ENCODE assay signal across 22 cellular contexts in the genomic region with DNA sequence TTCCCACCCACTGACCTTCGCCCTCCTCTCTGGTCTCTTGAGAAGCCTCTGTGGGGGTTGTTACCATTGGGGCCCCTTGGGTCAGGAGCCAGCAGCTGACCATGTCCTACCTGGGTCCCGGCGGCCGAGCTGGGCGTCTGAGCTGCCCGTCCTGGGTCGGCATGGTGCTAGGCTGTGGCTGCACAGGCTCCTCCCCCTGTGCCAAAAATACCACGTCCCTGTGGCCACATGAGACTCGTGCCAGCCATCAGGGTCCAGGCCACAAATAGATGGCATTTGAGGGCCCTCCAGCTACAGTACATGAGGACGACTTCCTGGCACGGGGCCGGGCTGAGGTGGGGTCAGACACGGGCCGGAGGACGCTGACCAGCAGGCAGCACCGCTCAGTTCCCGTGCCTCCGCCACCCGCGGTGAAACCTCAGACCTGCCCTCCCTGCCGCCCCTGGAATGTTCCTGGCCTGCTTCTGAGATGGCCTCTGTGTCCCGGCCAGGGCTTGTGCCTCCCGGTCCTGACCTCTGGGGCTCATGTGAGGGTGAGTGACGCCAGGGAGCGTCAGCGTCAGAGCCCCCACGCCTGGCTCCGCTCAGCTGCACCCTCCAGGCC. TPM values are rescaled to one million over a fixed set of nuclear protein-coding genes. Genes with fewer than 3 reads are reported as not detected.
A peak's percentile ranks its signal among the peaks of the same experiment; 100 is the strongest.
DNase-seq lines count a peak whose midpoint lies in the region; ATAC-seq, FAIRE-seq and TF ChIP-seq lines count a peak whose summit lies in the region.
"Had no signal": no experiment of that assay in that cellular context is flagged by ENCODE, and none has a peak within 500 bp of the region (broad histone marks: within the 10 kb centered on the region; RNA-seq: fewer than 3 reads in every experiment).

A gene with protein sequence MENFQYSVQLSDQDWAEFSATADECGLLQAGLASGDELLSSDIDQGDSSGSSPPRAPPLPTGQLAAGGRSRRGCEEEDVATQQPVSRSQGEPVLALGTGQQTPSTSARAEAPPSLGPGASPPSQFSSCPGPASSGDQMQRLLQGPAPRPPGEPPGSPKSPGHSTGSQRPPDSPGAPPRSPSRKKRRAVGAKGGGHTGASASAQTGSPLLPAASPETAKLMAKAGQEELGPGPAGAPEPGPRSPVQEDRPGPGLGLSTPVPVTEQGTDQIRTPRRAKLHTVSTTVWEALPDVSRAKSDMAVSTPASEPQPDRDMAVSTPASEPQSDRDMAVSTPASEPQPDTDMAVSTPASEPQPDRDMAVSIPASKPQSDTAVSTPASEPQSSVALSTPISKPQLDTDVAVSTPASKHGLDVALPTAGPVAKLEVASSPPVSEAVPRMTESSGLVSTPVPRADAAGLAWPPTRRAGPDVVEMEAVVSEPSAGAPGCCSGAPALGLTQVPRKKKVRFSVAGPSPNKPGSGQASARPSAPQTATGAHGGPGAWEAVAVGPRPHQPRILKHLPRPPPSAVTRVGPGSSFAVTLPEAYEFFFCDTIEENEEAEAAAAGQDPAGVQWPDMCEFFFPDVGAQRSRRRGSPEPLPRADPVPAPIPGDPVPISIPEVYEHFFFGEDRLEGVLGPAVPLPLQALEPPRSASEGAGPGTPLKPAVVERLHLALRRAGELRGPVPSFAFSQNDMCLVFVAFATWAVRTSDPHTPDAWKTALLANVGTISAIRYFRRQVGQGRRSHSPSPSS (minus strand): TSS at position 139 of the 604 bp plus-strand sequence. CDS start 1,064 bp downstream, outside the sequence.

- DNase-seq in H1 (ENCODE audit: low read depth in 1 of 2, low spot score in 2 of 2): no peak
- peak; percentile 91 for DNase-seq in left ventricle myocardium superior
- no peak for DNase-seq in progenitor cell of endocrine pancreas (ENCODE audit: low spot score, unreplicated experiment)
- no peak for DNase-seq in activated naive CD4-positive, alpha-beta T cell treated with anti-CD3 and anti-CD28 coated beads, Interleukin-2, amount 10 ng/mL, durations not matched to agents 7 days and 5 days
- no peak for DNase-seq in spleen
- no peak for DNase-seq in HK-2 (ENCODE audit: unreplicated experiment)
- DNase-seq: CD4-positive, CD25-positive, alpha-beta regulatory T cell; DMS79 treated with DMSO at 0.1 percent for 48 hours; GM23248; MG63; NCI-H1105; NCI-H1694 treated with DMSO at 0.1 percent for 48 hours; NCI-H510A; Peyer's patch; SJCRH30 had no signal

- no peaks in the 10 kb centered on the region for H3K79me1 ChIP-seq in H1 (ENCODE audit: low read depth, low read length)

- H2BK12ac ChIP-seq in H1 (ENCODE audit: low read depth, low read length): 0 out of 2 replicates have a peak within 1 kb of the TSS, but pooled peaks have one; percentile 17

- WGBS in H1 (ENCODE audit: extremely low coverage in 1 of 2, insufficient coverage in 1 of 2, insufficient read length in 1 of 2, insufficient replicate concordance in 2 of 2, low coverage in 1 of 2, low lambda C conversion rate in 2 of 2, missing lambda C conversion rate in 1 of 2), 2 experiments: 85% methylated on average over 28 of the region's 28 CpGs; no CpG with 5 or more reads in 1 of the 2 experiments
- 64 to 73% (median 66%) methylated on average over 19 to 28 of the region's 28 CpGs for WGBS in spleen, 5 donors

- H3K23ac ChIP-seq in H1 (ENCODE audit: insufficient read length): no peak within 1 kb of the TSS

- no peak within 1 kb of the TSS for H3K27ac ChIP-seq in BLaER1 treated with 17β-estradiol and CSF1 and Interleukin-3, amounts not matched to agents 10 nM and 100 nM
- H3K27ac ChIP-seq in H1 (ENCODE audit: low read depth, low read length): no peak within 1 kb of the TSS
- H3K27ac ChIP-seq in spleen: no peak within 1 kb of the TSS
- H3K27ac ChIP-seq: GM23248, Peyer's patch, SJCRH30 had no signal

- no peak for TF ChIP-seq EP300 in H1 (IDR thresholded peaks at IDR 0.05; ENCODE audit: borderline replicate concordance in 1 of 2, low read depth in 2 of 2, low read length in 2 of 2)

- no peak within 1 kb of the TSS for H3K18ac ChIP-seq in H1 (ENCODE audit: extremely low read depth, low read length)

- no peak within 1 kb of the TSS for H3K14ac ChIP-seq in H1 (ENCODE audit: insufficient read length)

- peaks cover 0 to 14% (median 11%) of the 10 kb centered on the region in 10 experiments; a peak in 12 of 20 replicates for H3K4me1 ChIP-seq in BLaER1 treated with 17β-estradiol and CSF1 and Interleukin-3, amounts not matched to agents 10 nM and 100 nM
- no peaks in the 10 kb centered on the region; a peak in 1 of 7 replicates for H3K4me1 ChIP-seq in H1 (replicated peaks in 1 of 4; ENCODE audit: control insufficient read depth in 3 of 4, insufficient read depth in 4 of 4, low read length in 3 of 4)
- peaks cover 0 to 9% (median 4%) of the 10 kb centered on the region in 6 donors for H3K4me1 ChIP-seq in spleen
- H3K4me1 ChIP-seq: SJCRH30 had no signal

- no peak within 1 kb of the TSS for H2BK5ac ChIP-seq in H1 (ENCODE audit: low read depth, low read length)

- no peak for TF ChIP-seq POLR2A in H1 (IDR thresholded peaks at IDR 0.05; ENCODE audit: control extremely low read depth in 1 of 2, low read depth in 2 of 2, low read length in 2 of 2)
- no peak for TF ChIP-seq POLR2A in spleen (IDR thresholded peaks at IDR 0.05)

- H4K8ac ChIP-seq in H1 (ENCODE audit: extremely low read depth, insufficient read depth, low read length): peak within 1 kb of the TSS; percentile 51

- no peak within 1 kb of the TSS for H3K4me3 Mint-ChIP-seq in progenitor cell of endocrine pancreas (ENCODE audit: low read depth)
- no peak within 1 kb of the TSS for H3K4me3 Mint-ChIP-seq in activated naive CD4-positive, alpha-beta T cell treated with anti-CD3 and anti-CD28 coated beads, Interleukin-2, amount 10 ng/mL, durations not matched to agents 7 days and 5 days
- H3K4me3 Mint-ChIP-seq: CD4-positive, CD25-positive, alpha-beta regulatory T cell had no signal

- H3K9me3 ChIP-seq in BLaER1 treated with 17β-estradiol and CSF1 and Interleukin-3, amounts not matched to agents 10 nM and 100 nM (replicated peaks in 1 of 11): 0 out of 22 replicates have a peak, but pooled peaks cover 0 to 4% (median 0%) of the 10 kb centered on the region in 11 experiments
- H3K9me3 ChIP-seq in H1 (ENCODE audit: insufficient read depth in 2 of 2, low read depth in 1 of 2, low read length in 1 of 2): no peaks in the 10 kb centered on the region
- H3K9me3 ChIP-seq in spleen: no peaks in the 10 kb centered on the region
- H3K9me3 ChIP-seq: MG63, Peyer's patch had no signal

- H3K27me3 Mint-ChIP-seq in progenitor cell of endocrine pancreas: peaks cover 37% of the 10 kb centered on the region
- H3K27me3 Mint-ChIP-seq in activated naive CD4-positive, alpha-beta T cell treated with anti-CD3 and anti-CD28 coated beads, Interleukin-2, amount 10 ng/mL, durations not matched to agents 7 days and 5 days: peaks cover 46% of the 10 kb centered on the region

- FAIRE-seq in H1 (lab: Jason Lieb, UNC): no peak
- FAIRE-seq: A204.1, D721Med, G401.6, GM12892, GM19239 had no signal

- H3K4me1 Mint-ChIP-seq in progenitor cell of endocrine pancreas (ENCODE audit: low read depth): no peaks in the 10 kb centered on the region
- H3K4me1 Mint-ChIP-seq in activated naive CD4-positive, alpha-beta T cell treated with anti-CD3 and anti-CD28 coated beads, Interleukin-2, amount 10 ng/mL, durations not matched to agents 7 days and 5 days: peaks cover 3% of the 10 kb centered on the region

- H3K79me2 ChIP-seq in H1 (ENCODE audit: control insufficient read depth in 1 of 2, insufficient read depth in 2 of 2, low read length in 2 of 2): no peaks in the 10 kb centered on the region

- POLR2A ChIA-PET in H1 (lab: Charles Lee; ENCODE audit: partially characterized antibody): interaction anchor here (1.0 to 2.4 kb wide), 7 partner anchors 12 to 75 kb away, joined by 3 to 9 read pairs (median 3); no protein-coding TSS in a partner anchor

- H3K4me3 ChIP-seq in BLaER1 treated with 17β-estradiol and CSF1 and Interleukin-3, amounts not matched to agents 10 nM and 100 nM: no peak within 1 kb of the TSS
- H3K4me3 ChIP-seq in H1 (ENCODE audit: extremely low read depth in 1 of 4, insufficient read depth in 2 of 4, low read depth in 3 of 4, low read length in 4 of 4) (no peak within 1 kb of the TSS), spleen (no peak within 1 kb of the TSS)
- H3K4me3 ChIP-seq: GM23248, MG63, Peyer's patch, SJCRH30 had no signal

- peaks cover 2% of the 10 kb centered on the region for H3K36me3 Mint-ChIP-seq in progenitor cell of endocrine pancreas (ENCODE audit: insufficient read depth)
- peaks cover 3% of the 10 kb centered on the region for H3K36me3 Mint-ChIP-seq in activated naive CD4-positive, alpha-beta T cell treated with anti-CD3 and anti-CD28 coated beads, Interleukin-2, amount 10 ng/mL, durations not matched to agents 7 days and 5 days
- H3K36me3 Mint-ChIP-seq: CD4-positive, CD25-positive, alpha-beta regulatory T cell had no signal

- TF ChIP-seq RAD21 in H1 (IDR thresholded peaks at IDR 0.05 in 1 of 2, conservative IDR thresholded peaks at IDR 0.05 in 1 of 2; ENCODE audit: low read depth in 2 of 2, low read length in 2 of 2): no peak

- H3K27me3 ChIP-seq in BLaER1 treated with 17β-estradiol and CSF1 and Interleukin-3, amounts not matched to agents 10 nM and 100 nM: peaks cover 17 to 61% (median 30%) of the 10 kb centered on the region in 11 experiments
- H3K27me3 ChIP-seq in H1 (replicated peaks in 1 of 4; ENCODE audit: control insufficient read depth in 3 of 4, extremely low read depth in 1 of 4, insufficient read depth in 3 of 4, low read length in 3 of 4) (peaks cover 0 to 25% (median 15%) of the 10 kb centered on the region in 4 experiments; a peak in 5 of 7 replicates), spleen (replicated peaks in 1 of 7) (peaks cover 0 to 80% (median 19%) of the 10 kb centered on the region in 7 donors)
- H3K27me3 ChIP-seq: MG63, Peyer's patch had no signal

- no peak within 1 kb of the TSS for H3K4ac ChIP-seq in H1 (replicated peaks; ENCODE audit: insufficient read length, low read depth, low read length)

- TF ChIP-seq CTCF in H1 (IDR thresholded peaks at IDR 0.05; ENCODE audit: control extremely low read depth in 1 of 3, insufficient read depth in 1 of 3, low read depth in 1 of 3, low read length in 3 of 3) (no peak), progenitor cell of endocrine pancreas (IDR thresholded peaks at IDR 0.05; ENCODE audit: unreplicated experiment) (no peak), spleen (IDR thresholded peaks at IDR 0.05 in 8 of 11, conservative IDR thresholded peaks at IDR 0.05 in 3 of 11) (no peak)

- peak within 1 kb of the TSS; percentile 33 for H3K27ac Mint-ChIP-seq in progenitor cell of endocrine pancreas
- H3K27ac Mint-ChIP-seq in activated naive CD4-positive, alpha-beta T cell treated with anti-CD3 and anti-CD28 coated beads, Interleukin-2, amount 10 ng/mL, durations not matched to agents 7 days and 5 days: no peak within 1 kb of the TSS
- H3K27ac Mint-ChIP-seq: CD4-positive, CD25-positive, alpha-beta regulatory T cell had no signal

- H2BK120ac ChIP-seq in H1 (replicated peaks; ENCODE audit: low read depth, low read length): no peak within 1 kb of the TSS

- H3K23me2 ChIP-seq in H1 (ENCODE audit: low read depth, low read length): no peaks in the 10 kb centered on the region; the same call in 1 of the 2 replicates

- ATAC-seq in left ventricle myocardium superior (peak; percentile 74), GM21515 (IDR thresholded peaks at IDR 0.05; ENCODE audit: unreplicated experiment) (no peak)

- no peak within 1 kb of the TSS for H4K91ac ChIP-seq in H1 (replicated peaks; ENCODE audit: insufficient read length, low read length)

- H2BK20ac ChIP-seq in H1 (ENCODE audit: low read length): no peak within 1 kb of the TSS

- H3K36me3 ChIP-seq in BLaER1 treated with 17β-estradiol and CSF1 and Interleukin-3, amounts not matched to agents 10 nM and 100 nM: no peaks in the 10 kb centered on the region
- H3K36me3 ChIP-seq in H1 (ENCODE audit: control insufficient read depth in 2 of 4, insufficient read depth in 4 of 4, low read length in 3 of 4): no peaks in the 10 kb centered on the region
- no peaks in the 10 kb centered on the region for H3K36me3 ChIP-seq in spleen
- H3K36me3 ChIP-seq: MG63, Peyer's patch, SJCRH30 had no signal

- no peak within 1 kb of the TSS for H2BK15ac ChIP-seq in H1 (ENCODE audit: low read length)

- peaks cover 0 to 22% (median 0%) of the 10 kb centered on the region in 11 experiments; a peak in 4 of 22 replicates for H4K20me1 ChIP-seq in BLaER1 treated with 17β-estradiol and CSF1 and Interleukin-3, amounts not matched to agents 10 nM and 100 nM
- peaks cover 0 to 8% of the 10 kb centered on the region in 2 experiments for H4K20me1 ChIP-seq in H1 (replicated peaks in 1 of 2; ENCODE audit: control insufficient read depth in 1 of 2, insufficient read depth in 2 of 2, low read length in 2 of 2)

- peaks cover 3% of the 10 kb centered on the region for H3K9me3 Mint-ChIP-seq in progenitor cell of endocrine pancreas (ENCODE audit: low read depth)
- H3K9me3 Mint-ChIP-seq in activated naive CD4-positive, alpha-beta T cell treated with anti-CD3 and anti-CD28 coated beads, Interleukin-2, amount 10 ng/mL, durations not matched to agents 7 days and 5 days: peaks cover 4% of the 10 kb centered on the region

- H3K4me2 ChIP-seq in BLaER1 treated with 17β-estradiol and CSF1 and Interleukin-3, amounts not matched to agents 10 nM and 100 nM: peak within 1 kb of the TSS in 8 of 11 experiments; percentile 24 to 60 (median 51); a peak in 15 of 22 replicates
- no peak within 1 kb of the TSS for H3K4me2 ChIP-seq in H1 (ENCODE audit: insufficient read depth in 1 of 2, low read depth in 2 of 2, low read length in 2 of 2)

- no peak within 1 kb of the TSS for H2AK5ac ChIP-seq in H1 (ENCODE audit: low read depth, low read length)

- H2AFZ ChIP-seq in H1 (ENCODE audit: low read length): no peak within 1 kb of the TSS
- H2AFZ ChIP-seq: GM23248 had no signal

- H3K56ac ChIP-seq in H1 (replicated peaks; ENCODE audit: insufficient read length, low read depth, low read length): no peak within 1 kb of the TSS

- H3K9ac ChIP-seq in BLaER1 treated with 17β-estradiol and CSF1 and Interleukin-3, amounts not matched to agents 10 nM and 100 nM: peak within 1 kb of the TSS in 3 of 11 experiments; percentile 10 to 35 (median 15); a peak in 3 of 22 replicates
- H3K9ac ChIP-seq in H1 (replicated peaks in 1 of 4; ENCODE audit: extremely low read depth in 1 of 4, low read depth in 3 of 4, low read length in 3 of 4): no peak within 1 kb of the TSS
- H3K9ac ChIP-seq: GM23248 had no signal

- CTCF ChIA-PET in H1 (lab: Charles Lee; ENCODE audit: partially characterized antibody): interaction anchor here (1.0 to 6.9 kb wide), 18 partner anchors 9 to 309 kb away, joined by 3 to 86 read pairs (median 14); a partner anchor contains a TSS
- CTCF ChIA-PET in activated naive CD4-positive, alpha-beta T cell treated with anti-CD3 and anti-CD28 coated beads, Interleukin-2, amount 10 ng/mL, durations not matched to agents 7 days and 5 days (lab: Charles Lee): interaction anchor here (0.8 to 3.3 kb wide), 8 partner anchors 12 to 309 kb away, joined by 3 to 28 read pairs (median 5); a partner anchor contains a TSS

- intact Hi-C loops in left ventricle myocardium superior (cut with micrococcal nuclease) (no loop called here), spleen (cut with DNase I; ENCODE audit: low total_unique reads) (no loop called here)

- no peak within 1 kb of the TSS for H4K5ac ChIP-seq in H1 (ENCODE audit: insufficient read length, low read depth, low read length)

RNA-seq across cellular contexts. Expression of the gene that starts here (rescaled TPM):
- total RNA-seq in H1 (2021; fragmentation: NEBNext Ultra II Directional; extraction: Animal tissue kit (Norgen Biotek cat#: 25700)): not detected in 2 replicates
- polyA plus RNA-seq in H1 (2011; rRNA removed) (not detected in 2 replicates), spleen (under 1 TPM; 0.20 to 0.80 (median 0.21) TPM)
- not detected for polyA plus RNA-seq in H1 (2011; cell fraction: cytosol; rRNA removed)
- not detected for polyA plus RNA-seq in H1 (2011; cell fraction: nucleus; rRNA removed)
- 0.30 to 0.90 TPM (median 0.58 TPM) in 4 replicates for polyA plus RNA-seq in H1 (2012, experiment 1 of 2)
- polyA plus RNA-seq in H1 (2012, experiment 2 of 2): 0.20 TPM
- polyA plus RNA-seq in H1 (2013, experiment 1 of 2): not detected
- polyA plus RNA-seq in H1 (2013, experiment 2 of 2): not detected
- polyA minus RNA-seq in H1 (2011; rRNA and poly(A)+ RNA removed): not detected in 2 replicates
- polyA minus RNA-seq in H1 (2011; cell fraction: cytosol; rRNA and poly(A)+ RNA removed): not detected
- polyA minus RNA-seq in H1 (2011; cell fraction: nucleus; rRNA and poly(A)+ RNA removed): not detected
- total RNA-seq in left ventricle myocardium superior (187 TPM), progenitor cell of endocrine pancreas (not detected in 2 replicates), spleen (under 1 TPM in 3 of 7 donors, not detected in 4; 0.39 to 0.85 (median 0.60) TPM)
- total RNA-seq: CD4-positive, CD25-positive, alpha-beta regulatory T cell; GM23248; SJCRH30 had no signal
- polyA plus RNA-seq: CD4-positive, CD25-positive, alpha-beta regulatory T cell had no signal

Comparison
In these comparisons a context has a peak if more than half of its experiments do, and no peak if none do; other contexts are left out.
1. RNA of the gene that starts here (total RNA-seq): 187 TPM in left ventricle myocardium superior (single experiment); 0.39 to 0.85 TPM in spleen, not detected in progenitor cell of endocrine pancreas and not detected in H1; every median in the first group is over 100 times any median in the second.
2. H3K4me2 ChIP-seq: peak in BLaER1 treated with 17β-estradiol and CSF1 and Interleukin-3, amounts not matched to agents 10 nM and 100 nM (8 of 11); none in H1 (0 of 2).